In the genomic region with DNA sequence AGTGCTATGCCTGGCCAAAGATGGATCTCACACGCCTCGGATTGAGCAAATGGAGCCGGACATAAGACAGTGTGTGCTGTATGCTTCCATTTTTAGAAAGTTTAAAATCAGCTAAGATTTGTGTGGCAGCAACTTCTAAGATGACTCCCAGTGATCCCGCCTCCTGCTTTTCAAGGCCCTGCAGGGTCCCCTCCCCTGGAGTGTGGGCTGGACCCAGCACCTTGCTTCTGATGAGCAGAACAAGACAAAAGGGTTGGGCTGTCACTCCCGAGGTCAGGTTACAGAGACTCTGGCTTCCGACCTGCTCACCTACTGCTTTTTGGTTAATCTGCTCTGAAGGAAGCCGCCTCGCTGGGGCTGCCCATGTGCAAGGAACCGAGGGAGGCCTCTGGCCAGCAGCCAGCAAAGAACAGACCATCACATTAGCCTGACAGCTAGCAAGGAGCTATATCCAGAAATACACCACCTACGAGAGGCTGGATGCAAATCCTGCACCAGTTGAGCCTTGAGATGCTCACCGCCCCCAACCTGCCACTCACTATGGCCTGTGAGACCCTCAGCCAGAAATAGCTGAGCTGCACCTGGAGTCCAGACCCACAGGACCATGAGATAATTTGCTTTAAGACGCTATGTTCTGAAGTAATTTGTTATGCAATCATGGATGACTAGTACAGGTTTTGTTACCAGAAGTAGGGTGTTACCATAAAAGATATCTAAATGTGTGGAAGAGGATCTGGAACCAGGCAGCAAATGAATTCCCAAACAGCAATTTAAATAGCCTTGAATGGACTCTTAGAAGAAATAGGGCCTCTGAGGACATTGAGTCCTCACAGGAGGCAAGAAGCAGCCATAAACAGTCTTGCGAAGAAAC, we compare ENCODE assay signal across 1 cellular context.
TF ChIP-seq lines count a peak whose summit lies in the region.

No MANE protein-coding gene starts in this region.

TF ChIP-seq in GM23338, 12 proteins besides CTCF, POLR2A, EP300 and RAD21 (continued from another document):
- TF ChIP-seq ZNF462 (CRISPR knock-in tag; IDR thresholded peaks at IDR 0.05) (no peak), POLR2AphosphoS5 (IDR thresholded peaks at IDR 0.05; ENCODE audit: low read depth) (no peak), EZH2 (IDR thresholded peaks at IDR 0.05; ENCODE audit: low read depth, unreplicated experiment) (no peak), JUNB (IDR thresholded peaks at IDR 0.05; ENCODE audit: unreplicated experiment) (no peak), EZH2phosphoT487 (IDR thresholded peaks at IDR 0.05; ENCODE audit: unreplicated experiment) (no peak), REST (IDR thresholded peaks at IDR 0.05; ENCODE audit: unreplicated experiment) (no peak)
- TF ChIP-seq, protein P1, sequence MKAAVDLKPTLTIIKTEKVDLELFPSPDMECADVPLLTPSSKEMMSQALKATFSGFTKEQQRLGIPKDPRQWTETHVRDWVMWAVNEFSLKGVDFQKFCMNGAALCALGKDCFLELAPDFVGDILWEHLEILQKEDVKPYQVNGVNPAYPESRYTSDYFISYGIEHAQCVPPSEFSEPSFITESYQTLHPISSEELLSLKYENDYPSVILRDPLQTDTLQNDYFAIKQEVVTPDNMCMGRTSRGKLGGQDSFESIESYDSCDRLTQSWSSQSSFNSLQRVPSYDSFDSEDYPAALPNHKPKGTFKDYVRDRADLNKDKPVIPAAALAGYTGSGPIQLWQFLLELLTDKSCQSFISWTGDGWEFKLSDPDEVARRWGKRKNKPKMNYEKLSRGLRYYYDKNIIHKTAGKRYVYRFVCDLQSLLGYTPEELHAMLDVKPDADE (IDR thresholded peaks at IDR 0.05) = no peak
